ENCODE assay signal across 8 cellular contexts in genomic region chr12:49703647-49704137, GRCh38. TPM values are rescaled to one million over a fixed set of nuclear protein-coding genes. Genes with fewer than 3 reads are reported as not detected.
A peak's percentile ranks its signal among the peaks of the same experiment; 100 is the strongest.
DNase-seq lines count a peak whose midpoint lies in the region; ATAC-seq and TF ChIP-seq lines count a peak whose summit lies in the region.

No MANE protein-coding gene starts in this region.

- no peak for TF ChIP-seq EP300 in upper lobe of left lung (IDR thresholded peaks at IDR 0.05)

- intact Hi-C loops in mammary epithelial cell (cut with micrococcal nuclease) (no loop called here), MCF 10A (cut with micrococcal nuclease) (no loop called here), prostate gland (cut with DNase I) (no loop called here)

- H3K4me3 Mint-ChIP-seq in MCF 10A (ENCODE audit: unreplicated experiment) = no peak overlapping the region

- H3K4me1 ChIP-seq in mammary epithelial cell (ENCODE audit: insufficient read depth, low read length) (peaks cover 36% of the 10 kb centered on the region), upper lobe of left lung (peaks cover 28 to 62% (median 46%) of the 10 kb centered on the region in 4 donors), prostate gland (replicated peaks) (no peaks in the 10 kb centered on the region)

- no peak overlapping the region for H3K4me3 ChIP-seq in mammary epithelial cell (replicated peaks in 1 of 3; ENCODE audit: insufficient read depth in 1 of 3, low read depth in 2 of 3, low read length in 3 of 3)
- H3K4me3 ChIP-seq in upper lobe of left lung = no peak overlapping the region
- no peak overlapping the region for H3K4me3 ChIP-seq in prostate gland

- dilution Hi-C loops in mammary epithelial cell (cut with HindIII; ENCODE audit: low sequenced_read_pairs) = no loop called here

- CTCF ChIA-PET in mammary epithelial cell (lab: Charles Lee; ENCODE audit: low non-redundant PET) (interaction anchor here (0.6 kb wide), 1 partner anchor 17 kb away, joined by 5 read pairs; no protein-coding TSS in a partner anchor), MCF 10A (lab: Yijun Ruan, JAX) (interaction anchor here (0.6 to 1.8 kb wide), 6 partner anchors 11 to 468 kb away, joined by 3 to 6 read pairs (median 4); partner anchors contain the start of gene TMBIM6)

- H3K36me3 ChIP-seq in mammary epithelial cell (ENCODE audit: insufficient read depth, low read length) = no peaks in the 10 kb centered on the region
- H3K36me3 ChIP-seq in upper lobe of left lung = no peaks in the 10 kb centered on the region
- no peaks in the 10 kb centered on the region for H3K36me3 ChIP-seq in prostate gland

- in situ Hi-C loops in mammary epithelial cell (cut with MboI; ENCODE audit: low sequenced_read_pairs in 2 of 2) = no loop called here

- BruUV-seq in mammary epithelial cell (replicated peaks; lab: Mats Ljungman, UMichigan) (no TSS peak), MCF 10A (replicated peaks; lab: Mats Ljungman, UMichigan) (no TSS peak)

- WGBS in mammary epithelial cell (ENCODE audit: low coverage, missing lambda C conversion rate) = 72% methylated on average over 3 of the region's 3 CpGs
- 55 to 72% methylated on average over 3 of the region's 3 CpGs for WGBS in upper lobe of left lung, 2 donors
- WGBS in prostate gland = 77% methylated on average over 3 of the region's 3 CpGs

- no peak for TF ChIP-seq CTCF in mammary epithelial cell (conservative IDR thresholded peaks at IDR 0.05 in 1 of 2, IDR thresholded peaks at IDR 0.05 in 1 of 2; ENCODE audit: extremely low read depth in 1 of 2, insufficient read depth in 1 of 2, low read depth in 1 of 2, low read length in 2 of 2)
- TF ChIP-seq CTCF in MCF 10A (IDR thresholded peaks at IDR 0.05; ENCODE audit: unreplicated experiment) = no peak
- no peak for TF ChIP-seq CTCF in upper lobe of left lung (IDR thresholded peaks at IDR 0.05)
- no peak for TF ChIP-seq CTCF in prostate gland (IDR thresholded peaks at IDR 0.05)

- peaks cover 61% of the 10 kb centered on the region for H3K79me2 ChIP-seq in mammary epithelial cell (ENCODE audit: insufficient read depth, low read length)

- H3K27me3 ChIP-seq in mammary epithelial cell (ENCODE audit: insufficient read depth, low read length) (no peaks in the 10 kb centered on the region), upper lobe of left lung (no peaks in the 10 kb centered on the region), prostate gland (replicated peaks; ENCODE audit: insufficient read depth) (no peaks in the 10 kb centered on the region)

- no peak for ATAC-seq in upper lobe of left lung (ENCODE audit: low FRiP score in 2 of 2)

- no peaks in the 10 kb centered on the region for H4K20me1 ChIP-seq in mammary epithelial cell (ENCODE audit: insufficient read depth, low read length)

- no peak overlapping the region for H3K27ac Mint-ChIP-seq in MCF 10A (ENCODE audit: low read depth, unreplicated experiment)

- peaks cover 5% of the 10 kb centered on the region for H3K4me1 Mint-ChIP-seq in MCF 10A (ENCODE audit: insufficient read depth, unreplicated experiment)

- peaks cover 31% of the 10 kb centered on the region for H3K27me3 Mint-ChIP-seq in MCF 10A (ENCODE audit: insufficient read depth, unreplicated experiment)

- H3K9me3 ChIP-seq in mammary epithelial cell (replicated peaks; ENCODE audit: insufficient read depth, low read length) (no peaks in the 10 kb centered on the region), upper lobe of left lung (no peaks in the 10 kb centered on the region), prostate gland (no peaks in the 10 kb centered on the region)

- H3K9me3 Mint-ChIP-seq in MCF 10A (ENCODE audit: unreplicated experiment) = no peaks in the 10 kb centered on the region

- H2AFZ ChIP-seq in mammary epithelial cell (ENCODE audit: low read depth, low read length) = no peak overlapping the region

- H3K9ac ChIP-seq in mammary epithelial cell (ENCODE audit: insufficient read depth, low read length) = no peak overlapping the region

- POLR2A ChIA-PET in MCF 10A (lab: Yijun Ruan, JAX) = interaction anchor here (0.7 to 2.7 kb wide), 2 partner anchors 38 to 52 kb away, joined by 3 to 9 read pairs; partner anchors contain the start of gene TMBIM6

- no peak overlapping the region for H3K4me2 ChIP-seq in mammary epithelial cell (ENCODE audit: insufficient read depth, low read depth, low read length)

- no peak overlapping the region for H3K27ac ChIP-seq in mammary epithelial cell (ENCODE audit: insufficient read depth, low read depth, low read length)
- H3K27ac ChIP-seq in upper lobe of left lung = peak overlapping the region; percentile 2 to 38 (median 33)
- H3K27ac ChIP-seq in prostate gland = no peak overlapping the region

- peak; percentile 71 for DNase-seq in mammary epithelial cell
- DNase-seq in MCF 10A (ENCODE audit: unreplicated experiment) = no peak
- peak; percentile 32 for DNase-seq in activated T-cell treated with anti-CD3 and anti-CD28 coated beads, Interleukin-2, amount 50 U/mL, for 1 hour
- DNase-seq in medulla oblongata (ENCODE audit: extremely low spot score) = peak; percentile 56
- DNase-seq in upper lobe of left lung = peak in 1 of 2 donors; percentile 27
- no peak for DNase-seq in NCI-H774 (lab: John Stamatoyannopoulos, UW)
- DNase-seq in prostate gland (ENCODE audit: low spot score) = no peak
- no peak for DNase-seq in cerebellar cortex (ENCODE audit: low spot score)

- TF ChIP-seq POLR2A in upper lobe of left lung (IDR thresholded peaks at IDR 0.05) (no peak), prostate gland (IDR thresholded peaks at IDR 0.05) (no peak)

- no peaks in the 10 kb centered on the region for H3K36me3 Mint-ChIP-seq in MCF 10A (ENCODE audit: insufficient read depth, unreplicated experiment)

RNA-seq across cellular contexts. Expression of gene FMNL3, which starts 3.5 kb away (rescaled TPM):
- total RNA-seq in mammary epithelial cell = 10 to 100 TPM; 17.6 to 32.0 TPM
- 10.7 TPM for polyA plus RNA-seq in mammary epithelial cell
- polyA minus RNA-seq in mammary epithelial cell = 24.7 TPM
- 0.58 and 0.91 TPM in 2 replicates for total RNA-seq in MCF 10A (2022)
- total RNA-seq in upper lobe of left lung = 10 to 100 TPM; 13.0 to 46.7 (median 29.4) TPM
- 10 to 100 TPM in 1 of 2 donors, 1 to 10 TPM in 1; 4.5 to 52.9 TPM for total RNA-seq in prostate gland

RNA-seq across cellular contexts. Expression of gene TMBIM6, which starts 37.7 kb away (rescaled TPM):
- total RNA-seq in mammary epithelial cell = 100 to 1,000 TPM; 535 to 649 TPM
- polyA plus RNA-seq in mammary epithelial cell = 566 TPM
- polyA minus RNA-seq in mammary epithelial cell = 608 TPM
- 517 and 606 TPM in 2 replicates for total RNA-seq in MCF 10A (2022)
- total RNA-seq in upper lobe of left lung = 100 to 1,000 TPM; 185 to 831 (median 594) TPM
- total RNA-seq in prostate gland = 100 to 1,000 TPM; 541 to 778 TPM

Comparison
In these comparisons a context has a peak if more than half of its experiments do, and no peak if none do; other contexts are left out.
1. DNase-seq: peak in mammary epithelial cell (single experiment), activated T-cell treated with anti-CD3 and anti-CD28 coated beads, Interleukin-2, amount 50 U/mL, for 1 hour (single experiment) and medulla oblongata (single experiment); none in MCF 10A (single experiment), NCI-H774 (single experiment), prostate gland (single experiment) and cerebellar cortex (single experiment).
2. H3K27ac ChIP-seq: peak in upper lobe of left lung (4 of 4); none in mammary epithelial cell (single experiment) and prostate gland (0 of 2).